ENCODE assay signal across 9 cellular contexts in the genomic region with DNA sequence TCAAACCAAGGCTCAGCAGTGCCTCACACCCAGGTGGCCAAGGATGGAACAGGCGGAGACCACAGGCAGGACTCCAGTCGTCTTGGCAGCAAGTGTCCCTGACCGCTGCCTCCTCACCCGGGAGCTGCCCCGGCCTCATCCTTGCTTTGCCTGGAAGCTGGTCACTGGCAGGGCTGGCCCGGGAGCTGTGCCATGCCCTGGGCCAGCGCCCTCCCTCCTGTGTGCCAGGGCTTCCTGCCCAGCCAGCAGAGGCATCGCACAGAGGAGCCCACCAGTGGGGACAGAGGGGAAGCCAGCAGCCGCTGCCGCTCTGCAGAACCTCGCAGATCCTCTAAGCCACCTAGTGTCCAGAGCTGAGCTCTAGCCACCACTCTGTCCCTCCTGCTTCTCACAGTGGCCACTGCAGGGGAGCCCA. TPM values are rescaled to one million over a fixed set of nuclear protein-coding genes. Genes with fewer than 3 reads are reported as not detected.
DNase-seq lines count a peak whose midpoint lies in the region; ATAC-seq and TF ChIP-seq lines count a peak whose summit lies in the region.
"Had no signal": no experiment of that assay in that cellular context is flagged by ENCODE, and none has a peak within 500 bp of the region (broad histone marks: within the 10 kb centered on the region; RNA-seq: fewer than 3 reads in every experiment).

No MANE protein-coding gene starts in this region.

- H3K4me1 ChIP-seq in Peyer's patch: peaks cover 0 to 58% (median 6%) of the 10 kb centered on the region in 4 donors

- H3K9me3 ChIP-seq in Peyer's patch: no peaks in the 10 kb centered on the region

- no peaks in the 10 kb centered on the region for H3K36me3 Mint-ChIP-seq in mesothelial cell of epicardium
- H3K36me3 Mint-ChIP-seq in naive thymus-derived CD8-positive, alpha-beta T cell: peaks cover 0 to 3% (median 0%) of the 10 kb centered on the region in 3 donors

- H3K27me3 ChIP-seq in Peyer's patch: no peaks in the 10 kb centered on the region

- no peak overlapping the region for H3K27ac Mint-ChIP-seq in mesothelial cell of epicardium
- H3K27ac Mint-ChIP-seq in naive thymus-derived CD8-positive, alpha-beta T cell: peak overlapping the region in 1 of 10 donors; percentile 53
- H3K27ac Mint-ChIP-seq: activated CD8-positive, alpha-beta T cell treated with anti-CD3 and anti-CD28 coated beads for 36 hours had no signal

- POLR2A ChIA-PET in naive thymus-derived CD8-positive, alpha-beta T cell (lab: Charles Lee): no interaction called here

- peak overlapping the region in 2 of 4 donors; percentile 52 to 91 for H3K27ac ChIP-seq in Peyer's patch

- H3K27me3 Mint-ChIP-seq in mesothelial cell of epicardium (ENCODE audit: low read depth): peaks cover 48% of the 10 kb centered on the region
- peaks cover 22 to 56% (median 27%) of the 10 kb centered on the region in 5 donors for H3K27me3 Mint-ChIP-seq in naive thymus-derived CD8-positive, alpha-beta T cell

- H3K4me3 Mint-ChIP-seq in mesothelial cell of epicardium: no peak overlapping the region
- no peak overlapping the region for H3K4me3 Mint-ChIP-seq in naive thymus-derived CD8-positive, alpha-beta T cell
- H3K4me3 Mint-ChIP-seq: activated CD8-positive, alpha-beta T cell treated with anti-CD3 and anti-CD28 coated beads for 36 hours had no signal

- no peak for ATAC-seq in naive thymus-derived CD8-positive, alpha-beta T cell
- ATAC-seq: activated CD8-positive, alpha-beta T cell treated with anti-CD3 and anti-CD28 coated beads for 36 hours had no signal

- TF ChIP-seq POLR2A in Peyer's patch (IDR thresholded peaks at IDR 0.05): no peak

- H3K9me3 Mint-ChIP-seq in mesothelial cell of epicardium: no peaks in the 10 kb centered on the region
- no peaks in the 10 kb centered on the region for H3K9me3 Mint-ChIP-seq in naive thymus-derived CD8-positive, alpha-beta T cell
- H3K9me3 Mint-ChIP-seq: activated CD8-positive, alpha-beta T cell treated with anti-CD3 and anti-CD28 coated beads for 36 hours had no signal

- peaks cover 12% of the 10 kb centered on the region for H3K4me1 Mint-ChIP-seq in mesothelial cell of epicardium
- peaks cover 4 to 7% (median 5%) of the 10 kb centered on the region in 4 donors for H3K4me1 Mint-ChIP-seq in naive thymus-derived CD8-positive, alpha-beta T cell

- H3K4me3 ChIP-seq in Peyer's patch: peak overlapping the region in 2 of 4 donors; percentile 4 to 21

- no peaks in the 10 kb centered on the region for H3K36me3 ChIP-seq in Peyer's patch

- DNase-seq in Ammon's horn (ENCODE audit: low spot score): peak; percentile 79
- peak in 1 of 3 donors; percentile 68 for DNase-seq in Peyer's patch
- DNase-seq in globus pallidus (ENCODE audit: low spot score): peak; percentile 82
- peak in 52 of 56 donors; percentile 5 to 82 (median 54) for DNase-seq in nucleus accumbens (lab: John Stamatoyannopoulos, UW)
- DNase-seq in mesothelial cell of epicardium (ENCODE audit: low spot score in 2 of 2, unreplicated experiment in 2 of 2): no peak
- no peak for DNase-seq in UCSD-AML1 (lab: John Stamatoyannopoulos, UW; ENCODE audit: unreplicated experiment)
- no peak for DNase-seq in NCI-H1105 treated with DMSO at 0.1 percent for 48 hours (lab: John Stamatoyannopoulos, UW)
- no peak for DNase-seq in naive thymus-derived CD8-positive, alpha-beta T cell
- DNase-seq: activated CD8-positive, alpha-beta T cell treated with anti-CD3 and anti-CD28 coated beads for 36 hours had no signal

- TF ChIP-seq CTCF in Peyer's patch (IDR thresholded peaks at IDR 0.05) (peak in 4 of 6 experiments; percentile 4 to 34 (median 32)), mesothelial cell of epicardium (IDR thresholded peaks at IDR 0.05; ENCODE audit: unreplicated experiment) (no peak)

RNA-seq across cellular contexts. Expression of a gene that starts 7.8 kb away (rescaled TPM):
- total RNA-seq in Peyer's patch (100 to 1,000 TPM in 3 of 4 donors, 10 to 100 TPM in 1; 87.5 to 165 (median 137) TPM), mesothelial cell of epicardium (8.9 to 11.2 TPM (median 10.1 TPM) in 3 replicates)
- total RNA-seq in naive thymus-derived CD8-positive, alpha-beta T cell: 10 to 100 TPM; 10.3 to 13.0 TPM
- 1 to 10 TPM in 2 of 3 donors, under 1 TPM in 1; 0.60 to 1.4 (median 1.3) TPM for polyA plus RNA-seq in naive thymus-derived CD8-positive, alpha-beta T cell

Comparison
In these comparisons a context has a peak if more than half of its experiments do, and no peak if none do; other contexts are left out.
1. DNase-seq: peak in Ammon's horn (single experiment), globus pallidus (single experiment) and nucleus accumbens (52 of 56); none in mesothelial cell of epicardium (0 of 2), UCSD-AML1 (single experiment), NCI-H1105 treated with DMSO at 0.1 percent for 48 hours (single experiment) and naive thymus-derived CD8-positive, alpha-beta T cell (0 of 10).